In the genomic region with DNA sequence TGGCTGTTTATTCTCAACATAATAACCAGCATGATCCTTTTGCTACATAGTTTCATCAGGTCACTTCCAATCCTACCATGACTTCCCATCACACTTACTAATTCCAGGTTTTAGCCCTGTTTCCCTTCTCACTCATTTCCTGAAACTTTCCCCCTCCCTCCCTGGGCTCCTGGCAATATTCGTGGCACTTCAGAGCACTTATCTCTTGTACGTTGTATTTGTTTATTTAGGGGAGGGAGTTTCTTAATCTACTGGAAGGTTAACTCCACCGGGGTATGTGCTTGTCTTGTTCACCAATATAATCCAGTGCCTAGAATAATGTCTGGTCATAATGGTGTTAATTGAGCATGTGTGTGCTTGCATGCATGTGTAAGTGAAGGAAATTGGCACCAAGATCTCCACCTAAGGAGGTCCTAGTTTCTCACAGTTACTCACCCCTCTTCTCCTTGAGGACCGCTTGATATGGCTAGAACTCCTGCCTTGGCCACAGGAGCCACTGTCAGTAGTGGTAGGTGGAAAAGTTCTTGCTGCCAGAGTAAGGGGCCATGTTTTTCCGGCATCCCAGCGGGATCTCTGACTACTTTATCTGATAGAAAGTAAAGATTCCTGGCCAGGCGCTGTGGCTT, we compare ENCODE assay signal across 1 cellular context.
TF ChIP-seq lines count a peak whose summit lies in the region.

No MANE protein-coding gene starts in this region.

TF ChIP-seq in HepG2, 621 proteins besides CTCF, POLR2A, EP300 and RAD21:
- TF ChIP-seq EEA1 (CRISPR knock-in tag; IDR thresholded peaks at IDR 0.05; ENCODE audit: borderline replicate concordance) (no peak), NFE2 (CRISPR knock-in tag; IDR thresholded peaks at IDR 0.05) (no peak), ZNF501 (CRISPR knock-in tag; IDR thresholded peaks at IDR 0.05) (no peak), RFX1 (IDR thresholded peaks at IDR 0.05) (no peak), ZNF660 (CRISPR knock-in tag; IDR thresholded peaks at IDR 0.05; ENCODE audit: borderline replicate concordance, low read depth) (no peak), ATF4 (CRISPR knock-in tag; IDR thresholded peaks at IDR 0.05) (no peak)
- TF ChIP-seq, protein P1, sequence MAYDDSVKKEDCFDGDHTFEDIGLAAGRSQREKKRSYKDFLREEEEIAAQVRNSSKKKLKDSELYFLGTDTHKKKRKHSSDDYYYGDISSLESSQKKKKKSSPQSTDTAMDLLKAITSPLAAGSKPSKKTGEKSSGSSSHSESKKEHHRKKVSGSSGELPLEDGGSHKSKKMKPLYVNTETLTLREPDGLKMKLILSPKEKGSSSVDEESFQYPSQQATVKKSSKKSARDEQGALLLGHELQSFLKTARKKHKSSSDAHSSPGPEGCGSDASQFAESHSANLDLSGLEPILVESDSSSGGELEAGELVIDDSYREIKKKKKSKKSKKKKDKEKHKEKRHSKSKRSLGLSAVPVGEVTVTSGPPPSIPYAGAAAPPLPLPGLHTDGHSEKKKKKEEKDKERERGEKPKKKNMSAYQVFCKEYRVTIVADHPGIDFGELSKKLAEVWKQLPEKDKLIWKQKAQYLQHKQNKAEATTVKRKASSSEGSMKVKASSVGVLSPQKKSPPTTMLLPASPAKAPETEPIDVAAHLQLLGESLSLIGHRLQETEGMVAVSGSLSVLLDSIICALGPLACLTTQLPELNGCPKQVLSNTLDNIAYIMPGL (CRISPR knock-in tag; IDR thresholded peaks at IDR 0.05; ENCODE audit: borderline replicate concordance in 1 of 2, low read depth in 1 of 2) = no peak
- TF ChIP-seq, protein P2, sequence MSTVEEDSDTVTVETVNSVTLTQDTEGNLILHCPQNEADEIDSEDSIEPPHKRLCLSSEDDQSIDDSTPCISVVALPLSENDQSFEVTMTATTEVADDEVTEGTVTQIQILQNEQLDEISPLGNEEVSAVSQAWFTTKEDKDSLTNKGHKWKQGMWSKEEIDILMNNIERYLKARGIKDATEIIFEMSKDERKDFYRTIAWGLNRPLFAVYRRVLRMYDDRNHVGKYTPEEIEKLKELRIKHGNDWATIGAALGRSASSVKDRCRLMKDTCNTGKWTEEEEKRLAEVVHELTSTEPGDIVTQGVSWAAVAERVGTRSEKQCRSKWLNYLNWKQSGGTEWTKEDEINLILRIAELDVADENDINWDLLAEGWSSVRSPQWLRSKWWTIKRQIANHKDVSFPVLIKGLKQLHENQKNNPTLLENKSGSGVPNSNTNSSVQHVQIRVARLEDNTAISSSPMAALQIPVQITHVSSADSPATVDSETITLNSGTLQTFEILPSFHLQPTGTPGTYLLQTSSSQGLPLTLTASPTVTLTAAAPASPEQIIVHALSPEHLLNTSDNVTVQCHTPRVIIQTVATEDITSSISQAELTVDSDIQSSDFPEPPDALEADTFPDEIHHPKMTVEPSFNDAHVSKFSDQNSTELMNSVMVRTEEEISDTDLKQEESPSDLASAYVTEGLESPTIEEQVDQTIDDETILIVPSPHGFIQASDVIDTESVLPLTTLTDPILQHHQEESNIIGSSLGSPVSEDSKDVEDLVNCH (CRISPR knock-in tag; IDR thresholded peaks at IDR 0.05) = no peak
TF ChIP-seq in HepG2: peak in this region for 0.
